In genomic region chr10:15182541-15183207, GRCh38 we compare ENCODE assay signal across 1 cellular context.
TF ChIP-seq lines count a peak whose summit lies in the region.

No MANE protein-coding gene starts in this region.

TF ChIP-seq in Ishikawa, 13 proteins besides CTCF, POLR2A, EP300 and RAD21 (continued from another document):
- TF ChIP-seq REST (IDR thresholded peaks at IDR 0.05; ENCODE audit: low read depth), result no peak
- TF ChIP-seq CREB1 (IDR thresholded peaks at IDR 0.05; ENCODE audit: low read depth), result no peak
TF ChIP-seq in Ishikawa: peak in this region for 1.
